In the genomic region with DNA sequence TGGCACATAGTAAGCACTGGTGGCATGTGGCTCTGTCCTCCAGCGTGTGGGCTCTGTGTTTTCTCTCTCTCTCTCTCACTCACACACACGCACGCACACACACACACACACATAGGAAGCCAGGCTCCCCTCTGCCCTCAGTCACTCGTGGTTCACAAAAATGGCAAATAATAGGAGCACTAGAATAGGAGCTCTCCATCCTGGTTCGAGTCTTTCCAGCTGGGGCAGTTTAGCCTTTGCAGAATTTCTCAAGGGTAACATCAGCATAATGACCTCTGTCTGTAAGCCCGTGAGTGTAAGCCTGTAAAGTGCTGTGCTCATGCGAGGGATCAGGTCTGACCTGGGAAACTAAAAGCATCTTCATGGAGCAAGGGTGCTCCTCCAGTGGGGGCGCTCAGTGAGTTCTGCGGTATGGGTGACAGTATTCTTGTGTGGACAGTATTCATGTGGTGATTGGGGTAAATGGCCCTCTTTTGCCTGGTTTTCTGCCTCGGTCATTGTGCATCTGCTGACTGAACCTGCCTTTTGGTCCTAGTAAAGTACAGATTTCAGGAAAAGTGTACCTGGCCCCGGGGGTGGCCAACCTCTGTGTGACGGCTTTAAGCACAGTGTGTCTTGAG, we compare ENCODE assay signal across 7 cellular contexts. TPM values are rescaled to one million over a fixed set of nuclear protein-coding genes. Genes with fewer than 3 reads are reported as not detected.
A peak's percentile ranks its signal among the peaks of the same experiment; 100 is the strongest.
DNase-seq lines count a peak whose midpoint lies in the region; ATAC-seq and TF ChIP-seq lines count a peak whose summit lies in the region.

No MANE protein-coding gene starts in this region.

- POLR2A ChIA-PET in PC-9 (lab: Charles Lee; ENCODE audit: unreplicated experiment): interaction anchor here (0.5 to 0.7 kb wide), 5 partner anchors 11 to 1510 kb away, joined by 4 to 34 read pairs (median 4); no protein-coding TSS in a partner anchor

- H2AFZ ChIP-seq in PC-9: peak overlapping the region; percentile 89
- peak overlapping the region; percentile 93 for H2AFZ ChIP-seq in mammary epithelial cell (ENCODE audit: low read depth, low read length)

- H3K4me1 ChIP-seq in PC-9 (replicated peaks; ENCODE audit: insufficient read depth) (peaks cover 51% of the 10 kb centered on the region), mammary epithelial cell (ENCODE audit: insufficient read depth, low read length) (peaks cover 55% of the 10 kb centered on the region), stomach (peaks cover 64 to 72% (median 69%) of the 10 kb centered on the region in 4 donors)

- H3K36me3 ChIP-seq in PC-9 (ENCODE audit: low read depth): peaks cover 19% of the 10 kb centered on the region
- H3K36me3 ChIP-seq in mammary epithelial cell (ENCODE audit: insufficient read depth, low read length): peaks cover 3% of the 10 kb centered on the region
- peaks cover 6 to 21% (median 13%) of the 10 kb centered on the region in 4 donors for H3K36me3 ChIP-seq in stomach

- no peak for TF ChIP-seq EP300 in stomach (IDR thresholded peaks at IDR 0.05)

- peaks cover 53% of the 10 kb centered on the region for H3F3A ChIP-seq in PC-9 (ENCODE audit: insufficient read depth, low read depth)

- no peaks in the 10 kb centered on the region for H3K27me3 ChIP-seq in PC-9 (ENCODE audit: insufficient read depth, low read depth)
- H3K27me3 ChIP-seq in mammary epithelial cell (ENCODE audit: insufficient read depth, low read length): no peaks in the 10 kb centered on the region
- H3K27me3 ChIP-seq in stomach: no peaks in the 10 kb centered on the region

- TF ChIP-seq CTCF in GM12875 (IDR thresholded peaks at IDR 0.05; ENCODE audit: borderline replicate concordance, insufficient read depth, low read depth, low read length) (0 out of 2 replicates have a peak, but pooled peaks have one; percentile 3), PC-9 (conservative IDR thresholded peaks at IDR 0.05) (0 out of 2 replicates have a peak, but pooled peaks have one; percentile 14), mammary epithelial cell (conservative IDR thresholded peaks at IDR 0.05 in 1 of 2, IDR thresholded peaks at IDR 0.05 in 1 of 2; ENCODE audit: extremely low read depth in 1 of 2, insufficient read depth in 1 of 2, low read depth in 1 of 2, low read length in 2 of 2) (no peak), stomach (IDR thresholded peaks at IDR 0.05) (no peak)

- H3K79me2 ChIP-seq in PC-9 (ENCODE audit: low read depth) (peaks cover 64% of the 10 kb centered on the region), mammary epithelial cell (ENCODE audit: insufficient read depth, low read length) (peaks cover 57% of the 10 kb centered on the region)

- CTCF ChIA-PET in PC-9 (lab: Charles Lee): interaction anchor here (0.7 to 1.1 kb wide), 2 partner anchors 13 to 18 kb away, joined by 4 to 5 read pairs; no protein-coding TSS in a partner anchor
- CTCF ChIA-PET in mammary epithelial cell (lab: Charles Lee; ENCODE audit: low non-redundant PET): interaction anchor here (0.7 kb wide), 1 partner anchor 14 kb away, joined by 3 read pairs; no protein-coding TSS in a partner anchor

- H3K9me2 ChIP-seq in PC-9 (ENCODE audit: insufficient read depth): no peaks in the 10 kb centered on the region

- H3K4me3 ChIP-seq in GM12875 (ENCODE audit: low read depth, low read length) (peak overlapping the region; percentile 48), PC-9 (peak overlapping the region; percentile 94), mammary epithelial cell (replicated peaks in 1 of 3; ENCODE audit: insufficient read depth in 1 of 3, low read depth in 2 of 3, low read length in 3 of 3) (peak overlapping the region; percentile 42 to 70 (median 64)), stomach (peak overlapping the region; percentile 58 to 93 (median 87))

- intact Hi-C loops in PC-9 (cut with micrococcal nuclease; ENCODE audit: unreplicated experiment): loop anchor here (2.0 to 10.0 kb wide), 4 partner anchors 334 to 661 kb away; partner anchors contain the start of genes C1orf122, MTF1 and YRDC
- intact Hi-C loops in mammary epithelial cell (cut with micrococcal nuclease): loop anchor here (2.0 kb wide), 2 partner anchors 19 to 387 kb away; no protein-coding TSS in a partner anchor
- intact Hi-C loops in stomach (cut with DNase I; ENCODE audit: low total_unique reads): no loop called here

- WGBS in mammary epithelial cell (ENCODE audit: low coverage, missing lambda C conversion rate): 37% methylated on average over 10 of the region's 12 CpGs
- 11 to 24% (median 15%) methylated on average over 12 of the region's 12 CpGs for WGBS in stomach, 5 donors

- H4K20me1 ChIP-seq in PC-9 (ENCODE audit: insufficient read depth) (no peaks in the 10 kb centered on the region; the same call in 1 of the 2 replicates), mammary epithelial cell (ENCODE audit: insufficient read depth, low read length) (no peaks in the 10 kb centered on the region)

- H3K27ac ChIP-seq in PC-9: peak overlapping the region; percentile 9; the same call in 1 of the 2 replicates
- H3K27ac ChIP-seq in mammary epithelial cell (ENCODE audit: insufficient read depth, low read depth, low read length): peak overlapping the region; percentile 46
- H3K27ac ChIP-seq in stomach: peak overlapping the region; percentile 86 to 99 (median 97)

- H3K9me3 ChIP-seq in PC-9 (ENCODE audit: insufficient read depth, low read depth) (no peaks in the 10 kb centered on the region), mammary epithelial cell (replicated peaks; ENCODE audit: insufficient read depth, low read length) (no peaks in the 10 kb centered on the region), stomach (no peaks in the 10 kb centered on the region)

- ATAC-seq in left lobe of liver (peak; percentile 20), HG02678 (IDR thresholded peaks at IDR 0.05; ENCODE audit: unreplicated experiment) (no peak)

- BruUV-seq in PC-9 (replicated peaks; lab: Mats Ljungman, UMichigan): TSS peak; percentile 1
- BruUV-seq in mammary epithelial cell (replicated peaks; lab: Mats Ljungman, UMichigan): no TSS peak

- DNase-seq in PC-9 (no peak), mammary epithelial cell (no peak), left lobe of liver (ENCODE audit: low spot score) (peak; percentile 46), stomach (no peak), NCI-H1694 treated with DMSO at 0.1 percent for 48 hours (lab: John Stamatoyannopoulos, UW) (no peak)

- no peak for TF ChIP-seq POLR2A in stomach (IDR thresholded peaks at IDR 0.05)

- in situ Hi-C loops in mammary epithelial cell (cut with MboI; ENCODE audit: low sequenced_read_pairs in 2 of 2): loop anchor here in 1 of 2 donors (25.0 kb wide), 1 partner anchor 214 kb away; the partner anchor contains the start of gene CDCA8

- dilution Hi-C loops in mammary epithelial cell (cut with HindIII; ENCODE audit: low sequenced_read_pairs): no loop called here

- peak overlapping the region; percentile 79 for H3K9ac ChIP-seq in mammary epithelial cell (ENCODE audit: insufficient read depth, low read length)

- H3K4me2 ChIP-seq in PC-9 (peak overlapping the region; percentile 95), mammary epithelial cell (ENCODE audit: insufficient read depth, low read depth, low read length) (peak overlapping the region; percentile 85)

RNA-seq across cellular contexts. Expression of gene ZC3H12A, which starts 0.8 kb away (rescaled TPM):
- total RNA-seq in PC-9 (2021) (18.7 and 18.9 TPM in 2 replicates), mammary epithelial cell (10 to 100 TPM; 22.0 to 37.9 TPM), left lobe of liver (3.0 TPM), stomach (10 to 100 TPM in 4 of 5 donors, 1 to 10 TPM in 1; 8.4 to 89.3 (median 38.4) TPM)
- polyA plus RNA-seq in mammary epithelial cell (18.1 TPM), stomach (10 to 100 TPM; 15.8 to 35.9 (median 22.1) TPM)
- 1.6 TPM for polyA minus RNA-seq in mammary epithelial cell

RNA-seq across cellular contexts. Expression of gene MEAF6, which starts 41.0 kb away (rescaled TPM):
- total RNA-seq in PC-9 (2021) (72.3 and 88.7 TPM in 2 replicates), mammary epithelial cell (10 to 100 TPM; 61.5 to 64.9 TPM), left lobe of liver (16.0 TPM), stomach (10 to 100 TPM; 25.8 to 76.3 (median 68.7) TPM)
- polyA plus RNA-seq in mammary epithelial cell (35.0 TPM), stomach (10 to 100 TPM; 41.4 to 62.0 (median 45.5) TPM)
- polyA minus RNA-seq in mammary epithelial cell: 41.4 TPM

Comparison
In these comparisons a context has a peak if more than half of its experiments do, and no peak if none do; other contexts are left out.
1. CTCF ChIP-seq: peak in GM12875 (single experiment) and PC-9 (single experiment); none in mammary epithelial cell (0 of 2) and stomach (0 of 7).
2. H3K27ac ChIP-seq: peak in every context shown above with its lines; median percentile 97 in stomach; 46 in mammary epithelial cell; 9 in PC-9.
3. Peak in every context shown above with its lines, with median percentiles within 50 percentile points of each other: H3K4me3 ChIP-seq.